28 cellular contexts compared by ENCODE assay signal in genomic region chr14:31401369-31401932, GRCh38.
"Had no signal": no experiment of that assay in that cellular context is flagged by ENCODE, and none has a peak within 500 bp of the region (broad histone marks: within the 10 kb centered on the region; RNA-seq: fewer than 3 reads in every experiment).

No MANE protein-coding gene starts in this region.

- H3K27me3 ChIP-seq: brain microvascular endothelial cell, MG63 had no signal

- H3K4me3 Mint-ChIP-seq: activated CD4-positive, alpha-beta T cell treated with anti-CD3 and anti-CD28 coated beads for 36 hours; activated CD4-positive, alpha-beta T cell treated with anti-CD3 and anti-CD28 coated beads, Interleukin-2, amount 10 ng/mL, durations not matched to agents 7 days and 5 days; activated CD8-positive, alpha-beta T cell treated with anti-CD3 and anti-CD28 coated beads, Interleukin-2, amount 10 ng/mL, durations not matched to agents 7 days and 5 days; activated naive CD8-positive, alpha-beta T cell treated with anti-CD3 and anti-CD28 coated beads for 36 hours; activated T-cell treated with anti-CD3 and anti-CD28 coated beads, Interleukin-2, amount 50 U/mL, for 4 hours; T-helper 2 cell treated with Interferon-gamma antibody and Interleukin-4, amounts not matched to agents 5 μg/mL and 100 μg/mL, for 36 hours; WTC11 had no signal

- H3K27ac ChIP-seq: brain microvascular endothelial cell had no signal

- H3K27me3 Mint-ChIP-seq: activated CD4-positive, alpha-beta T cell treated with anti-CD3 and anti-CD28 coated beads for 36 hours; activated CD4-positive, alpha-beta T cell treated with anti-CD3 and anti-CD28 coated beads, Interleukin-2, amount 10 ng/mL, durations not matched to agents 7 days and 5 days; activated naive CD8-positive, alpha-beta T cell treated with anti-CD3 and anti-CD28 coated beads for 36 hours had no signal

- H3K9me3 ChIP-seq: MG63 had no signal

- H3K4me3 ChIP-seq: MG63 had no signal

- H3K27ac Mint-ChIP-seq: activated CD4-positive, alpha-beta T cell treated with anti-CD3 and anti-CD28 coated beads for 36 hours; activated CD4-positive, alpha-beta T cell treated with anti-CD3 and anti-CD28 coated beads, Interleukin-2, amount 10 ng/mL, durations not matched to agents 7 days and 5 days; activated CD8-positive, alpha-beta T cell treated with anti-CD3 and anti-CD28 coated beads, Interleukin-2, amount 10 ng/mL, durations not matched to agents 7 days and 5 days; activated naive CD8-positive, alpha-beta T cell treated with anti-CD3 and anti-CD28 coated beads for 36 hours; T-helper 2 cell treated with Interferon-gamma antibody and Interleukin-4, amounts not matched to agents 5 μg/mL and 100 μg/mL, for 36 hours; WTC11 had no signal

- ATAC-seq: activated CD4-positive, alpha-beta T cell treated with anti-CD3 and anti-CD28 coated beads for 36 hours; activated CD4-positive, CD25-positive, alpha-beta regulatory T cell treated with anti-CD3 and anti-CD28 coated beads, Interleukin-2, amount 50 U/mL, for 24 hours; activated CD8-positive, alpha-beta T cell treated with anti-CD3 and anti-CD28 coated beads, Interleukin-2, amount 10 ng/mL, durations not matched to agents 7 days and 5 days; activated T-cell treated with anti-CD3 and anti-CD28 coated beads, Interleukin-2, amount 50 U/mL, for 4 hours; Panc1; WTC11 had no signal

- H3K9me3 Mint-ChIP-seq: activated CD4-positive, alpha-beta T cell treated with anti-CD3 and anti-CD28 coated beads, Interleukin-2, amount 10 ng/mL, durations not matched to agents 7 days and 5 days; activated naive CD8-positive, alpha-beta T cell treated with anti-CD3 and anti-CD28 coated beads for 36 hours; activated T-cell treated with anti-CD3 and anti-CD28 coated beads, Interleukin-2, amount 50 U/mL, for 4 hours; T-helper 2 cell treated with Interferon-gamma antibody and Interleukin-4, amounts not matched to agents 5 μg/mL and 100 μg/mL, for 36 hours; WTC11 had no signal

- DNase-seq: activated CD4-positive, alpha-beta T cell treated with anti-CD3 and anti-CD28 coated beads for 36 hours; activated CD4-positive, alpha-beta T cell treated with anti-CD3 and anti-CD28 coated beads, Interleukin-2, amount 10 ng/mL, durations not matched to agents 7 days and 5 days; activated CD4-positive, alpha-beta T cell treated with anti-CD3 and anti-CD28 coated beads, Interleukin-2, amount 50 U/mL, for 48 hours; activated CD8-positive, alpha-beta T cell treated with anti-CD3 and anti-CD28 coated beads, Interleukin-2, amount 10 ng/mL, durations not matched to agents 7 days and 5 days; activated effector memory CD4-positive, alpha-beta T cell treated with anti-CD3 and anti-CD28 coated beads, Interleukin-2, amount 50 U/mL, for 16 hours; activated naive CD4-positive, alpha-beta T cell; activated naive CD4-positive, alpha-beta T cell treated with anti-CD3 and anti-CD28 coated beads, Interleukin-2, amount 50 U/mL, for 16 hours; activated naive CD8-positive, alpha-beta T cell treated with anti-CD3 and anti-CD28 coated beads for 36 hours; activated T-cell treated with anti-CD3 and anti-CD28 coated beads, Interleukin-2, amount 50 U/mL, for 4 hours; amniotic stem cell; aorta; brain microvascular endothelial cell; Kasumi-1; KG1; MG63; NCI-H1048; NCI-H1105 treated with DMSO at 0.1 percent for 48 hours; NCI-H1436; NCI-H1694 treated with DMSO at 0.1 percent for 48 hours; NCI-H2029; NCI-H345; NCI-H524 treated with DMSO at 0.1 percent for 48 hours; RPMI8226; SW 1271 had no signal
